1 cellular context compared by ENCODE assay signal in genomic region chr4:7282786-7283185, GRCh38.
TF ChIP-seq lines count a peak whose summit lies in the region.

No MANE protein-coding gene starts in this region.

TF ChIP-seq in HEK293, 187 proteins besides CTCF, POLR2A, EP300 and RAD21 (continued from another document):
- TF ChIP-seq PRDM2 (tag by site-specific recombination; IDR thresholded peaks at IDR 0.05; ENCODE audit: borderline replicate concordance) = no peak
